In genomic region chr15:93017521-93017920, GRCh38 we compare ENCODE assay signal across 25 cellular contexts.
A peak's percentile ranks its signal among the peaks of the same experiment; 100 is the strongest.
DNase-seq lines count a peak whose midpoint lies in the region; ATAC-seq and TF ChIP-seq lines count a peak whose summit lies in the region.
"Had no signal": no experiment of that assay in that cellular context is flagged by ENCODE, and none has a peak within 500 bp of the region (broad histone marks: within the 10 kb centered on the region; RNA-seq: fewer than 3 reads in every experiment).

No MANE protein-coding gene starts in this region.

- H3K27ac ChIP-seq in ACC112 (ENCODE audit: low read depth, low read length) (peak overlapping the region; percentile 39; the same call in 1 of the 2 replicates), ascending aorta (peak overlapping the region; percentile 62 to 77), coronary artery (no peak overlapping the region), testis (no peak overlapping the region)
- H3K27ac ChIP-seq: KMS-11, lower lobe of right lung, SK-N-MC had no signal

- no peak for ATAC-seq in HG03565 (IDR thresholded peaks at IDR 0.05; ENCODE audit: unreplicated experiment)
- no peak for ATAC-seq in HG03045 (IDR thresholded peaks at IDR 0.05; ENCODE audit: unreplicated experiment)
- ATAC-seq: gastrocnemius medialis, lower lobe of right lung, WTC11 had no signal

- H3K4me1 ChIP-seq in ACC112 (ENCODE audit: control insufficient read depth, insufficient read depth, low read length, unreplicated experiment), result no peaks in the 10 kb centered on the region
- peaks cover 0 to 8% of the 10 kb centered on the region in 2 donors for H3K4me1 ChIP-seq in ascending aorta
- no peaks in the 10 kb centered on the region for H3K4me1 ChIP-seq in testis
- H3K4me1 ChIP-seq: breast epithelium, lower lobe of right lung had no signal

- H3K27me3 ChIP-seq in ACC112 (ENCODE audit: insufficient read depth, low read length) (no peaks in the 10 kb centered on the region), ascending aorta (no peaks in the 10 kb centered on the region), testis (no peaks in the 10 kb centered on the region)
- H3K27me3 ChIP-seq: breast epithelium, gastrocnemius medialis had no signal

- TF ChIP-seq CTCF in AG09319 (IDR thresholded peaks at IDR 0.05; ENCODE audit: low read depth, low read length), result no peak
- no peak for TF ChIP-seq CTCF in ascending aorta (IDR thresholded peaks at IDR 0.05)
- TF ChIP-seq CTCF in coronary artery (IDR thresholded peaks at IDR 0.05), result no peak
- no peak for TF ChIP-seq CTCF in testis (IDR thresholded peaks at IDR 0.05)

- H2AFZ ChIP-seq in ACC112 (ENCODE audit: low read length, unreplicated experiment), result no peak overlapping the region

- no peak for TF ChIP-seq POLR2A in testis (IDR thresholded peaks at IDR 0.05)

- DNase-seq in AG09319 (ENCODE audit: extremely low read depth, low read depth), result peak; percentile 30
- peak in 1 of 2 donors; percentile 71 for DNase-seq in ascending aorta (ENCODE audit: low spot score in 2 of 2)
- DNase-seq in fibroblast of the conjunctiva (ENCODE audit: low read depth), result peak; percentile 60
- no peak for DNase-seq in coronary artery (ENCODE audit: low spot score)
- DNase-seq in testis, result no peak
- DNase-seq: activated CD4-positive, alpha-beta T cell treated with anti-CD3 and anti-CD28 coated beads, Interleukin-2, amount 50 U/mL, for 48 hours; activated T-cell treated with anti-CD3 and anti-CD28 coated beads, Interleukin-2, amount 50 U/mL, for 48 hours; COR-L47; DMS79 treated with DMSO at 0.1 percent for 48 hours; gastrocnemius medialis; HFFc6; kidney; lower lobe of right lung; NCI-H1694; NCI-H69; RPMI8226; stimulated activated CD4-positive, alpha-beta T cell treated with anti-CD3 and anti-CD28 coated beads, Interleukin-4, amount 100 ng/mL, for 1 hour; stimulated activated naive CD4-positive, alpha-beta T cell treated with Interleukin-2 at 50 U/mL for 16 hours had no signal

- intact Hi-C loops in ascending aorta (cut with DNase I) (loop anchor here (10.0 kb wide), 1 partner anchor 93 kb away; no protein-coding TSS in a partner anchor), testis (cut with DNase I; ENCODE audit: low total_unique reads) (no loop called here)

- H3K9me3 ChIP-seq in ascending aorta (no peaks in the 10 kb centered on the region), testis (no peaks in the 10 kb centered on the region)
- H3K9me3 ChIP-seq: breast epithelium, gastrocnemius medialis, lower lobe of right lung had no signal

- H3K79me2 ChIP-seq in ACC112 (ENCODE audit: control insufficient read depth, insufficient read depth, low read length, unreplicated experiment), result peaks cover 18% of the 10 kb centered on the region

- H3K36me3 ChIP-seq in ACC112 (ENCODE audit: insufficient read depth, low read length), result peaks cover 77% of the 10 kb centered on the region
- H3K36me3 ChIP-seq in ascending aorta, result peaks cover 73 to 88% of the 10 kb centered on the region in 2 donors
- no peaks in the 10 kb centered on the region for H3K36me3 ChIP-seq in testis (ENCODE audit: low read depth, missing control alignments)

- H3K4me3 ChIP-seq in ACC112 (ENCODE audit: low read depth, low read length) (no peak overlapping the region), ascending aorta (no peak overlapping the region), coronary artery (no peak overlapping the region), testis (no peak overlapping the region)
- H3K4me3 ChIP-seq: breast epithelium, gastrocnemius medialis, lower lobe of right lung, SK-N-MC had no signal

- 90 to 97% methylated on average over 6 of the region's 6 CpGs for WGBS in testis, 2 donors

Comparison
In these comparisons a context has a peak if more than half of its experiments do, and no peak if none do; other contexts are left out.
1. H3K27ac ChIP-seq: peak in ACC112 (single experiment) and ascending aorta (2 of 2); none in coronary artery (0 of 2) and testis (0 of 2).
2. DNase-seq: peak in AG09319 (single experiment) and fibroblast of the conjunctiva (single experiment); none in coronary artery (single experiment) and testis (single experiment).